24 cellular contexts compared by ENCODE assay signal in genomic region chr7:7054252-7054830, GRCh38.
A peak's percentile ranks its signal among the peaks of the same experiment; 100 is the strongest.
DNase-seq lines count a peak whose midpoint lies in the region; ATAC-seq, FAIRE-seq and TF ChIP-seq lines count a peak whose summit lies in the region.
"Had no signal": no experiment of that assay in that cellular context is flagged by ENCODE, and none has a peak within 500 bp of the region (broad histone marks: within the 10 kb centered on the region; RNA-seq: fewer than 3 reads in every experiment).

No MANE protein-coding gene starts in this region.

- no peak for TF ChIP-seq EP300 in K562 (IDR thresholded peaks at IDR 0.05; ENCODE audit: low read length)

- H3K4me1 ChIP-seq in K562 (replicated peaks in 1 of 2; ENCODE audit: control insufficient read depth in 2 of 2, insufficient read depth in 2 of 2, low read length in 2 of 2) = peaks cover 0 to 5% of the 10 kb centered on the region in 2 experiments; a peak in 2 of 5 replicates
- no peaks in the 10 kb centered on the region for H3K4me1 ChIP-seq in keratinocyte (ENCODE audit: control insufficient read depth, extremely low read depth, insufficient read depth, low read length)

- dilution Hi-C loops in keratinocyte (cut with MboI; ENCODE audit: extremely low pct_ligation_motif_present, low sequenced_read_pairs) = no loop called here

- no peaks in the 10 kb centered on the region for H3K36me3 Mint-ChIP-seq in activated naive CD8-positive, alpha-beta T cell treated with anti-CD3 and anti-CD28 coated beads for 36 hours
- H3K36me3 Mint-ChIP-seq: CD14-positive monocyte had no signal

- H3K36me3 ChIP-seq in K562 (ENCODE audit: control insufficient read depth, insufficient read depth, low read length) (no peaks in the 10 kb centered on the region), keratinocyte (ENCODE audit: control insufficient read depth in 2 of 2, extremely low read depth in 1 of 2, insufficient read depth in 2 of 2, low read length in 2 of 2) (no peaks in the 10 kb centered on the region)

- no peaks in the 10 kb centered on the region for H3K4me1 Mint-ChIP-seq in activated naive CD8-positive, alpha-beta T cell treated with anti-CD3 and anti-CD28 coated beads for 36 hours

- H3K27me3 ChIP-seq in K562 (ENCODE audit: control insufficient read depth in 2 of 2, insufficient read depth in 2 of 2, low read length in 2 of 2) (no peaks in the 10 kb centered on the region), keratinocyte (ENCODE audit: control insufficient read depth, extremely low read depth, insufficient read depth, low read length) (no peaks in the 10 kb centered on the region)

- H2AFZ ChIP-seq in K562 (ENCODE audit: low read depth, low read length) = peak overlapping the region; percentile 5; the same call in 1 of the 2 replicates
- H2AFZ ChIP-seq in keratinocyte (ENCODE audit: control insufficient read depth, low read length) = peak overlapping the region; percentile 27
- H2AFZ ChIP-seq: GM23248 had no signal

- intact Hi-C loops in K562 (cut with micrococcal nuclease) = no loop called here

- H3K27ac ChIP-seq in K562 (ENCODE audit: extremely low read depth, low read depth, low read length) = no peak overlapping the region
- no peak overlapping the region for H3K27ac ChIP-seq in keratinocyte (ENCODE audit: control insufficient read depth, insufficient read depth, low read length)
- H3K27ac ChIP-seq: GM23248 had no signal

- DNase-seq in EH (ENCODE audit: low read depth) (peak; percentile 2), HT1080 (ENCODE audit: low read depth) (peak; percentile 31), K562 (ENCODE audit: extremely low read depth in 1 of 4, low spot score in 3 of 4) (no peak), keratinocyte (ENCODE audit: low read depth, low spot score) (no peak), RPMI8226 (no peak), Ammon's horn (ENCODE audit: low spot score) (no peak)
- no peak for DNase-seq in activated naive CD8-positive, alpha-beta T cell treated with anti-CD3 and anti-CD28 coated beads for 36 hours
- DNase-seq: EL, GM23248, KBM-7, NCI-H1105 treated with DMSO at 0.1 percent for 48 hours, NCI-H1694, NCI-H2081, NCI-H2171 treated with DMSO at 0.1 percent for 48 hours, NCI-H446, NCI-H526, OCI-M1, SHP77 had no signal

- ATAC-seq in K562 = no peak
- ATAC-seq in GM18907 (IDR thresholded peaks at IDR 0.05; ENCODE audit: unreplicated experiment) = no peak
- ATAC-seq: HCT116, HepG2 had no signal

- H3K4me3 Mint-ChIP-seq in activated naive CD8-positive, alpha-beta T cell treated with anti-CD3 and anti-CD28 coated beads for 36 hours = no peak overlapping the region
- H3K4me3 Mint-ChIP-seq: B cell; CD14-positive monocyte; T-helper 1 cell treated with Interleukin-12 subunit alpha and Interleukin-12 subunit beta and Interleukin-4 antibody, amounts not matched to agents 30 μg/mL and 1 μg/mL, for 36 hours had no signal

- H3K4me2 ChIP-seq in K562 (ENCODE audit: insufficient read depth, low read length) (no peak overlapping the region), keratinocyte (ENCODE audit: control insufficient read depth, extremely low read depth, insufficient read depth, low read depth, low read length) (no peak overlapping the region)

- no peak for TF ChIP-seq RAD21 in K562 (CRISPR knock-in tag; conservative IDR thresholded peaks at IDR 0.05 in 1 of 2, IDR thresholded peaks at IDR 0.05 in 1 of 2)

- TF ChIP-seq POLR2A in K562 (conservative IDR thresholded peaks at IDR 0.05) = no peak

- no TSS peak for BruUV-seq in K562 (replicated peaks; lab: Mats Ljungman, UMichigan)

- in situ Hi-C loops in K562 (cut with MboI) = no loop called here

- H4K20me1 ChIP-seq in K562 (replicated peaks; ENCODE audit: control insufficient read depth, insufficient read depth, low read length) (no peaks in the 10 kb centered on the region), keratinocyte (ENCODE audit: control insufficient read depth, extremely low read depth, insufficient read depth, low read length) (no peaks in the 10 kb centered on the region)

- no peaks in the 10 kb centered on the region for H3K79me2 ChIP-seq in K562 (ENCODE audit: control insufficient read depth, insufficient read depth, low read length)
- no peaks in the 10 kb centered on the region for H3K79me2 ChIP-seq in keratinocyte (ENCODE audit: control insufficient read depth, insufficient read depth, low read length)

- H3K9me3 ChIP-seq in K562 (replicated peaks; ENCODE audit: control insufficient read depth, insufficient read depth, low read depth, low read length) = peaks cover 2% of the 10 kb centered on the region; the same call in 1 of the 2 replicates
- no peaks in the 10 kb centered on the region for H3K9me3 ChIP-seq in keratinocyte (ENCODE audit: control insufficient read depth, low read depth, low read length)

- WGBS in K562 (ENCODE audit: insufficient coverage, low coverage, missing lambda C conversion rate) = 27% methylated on average over 8 of the region's 8 CpGs

- H3K9me1 ChIP-seq in K562 (ENCODE audit: control insufficient read depth, insufficient read depth, low read length) (no peaks in the 10 kb centered on the region), keratinocyte (ENCODE audit: control insufficient read depth, extremely low read depth, insufficient read depth, low read length) (no peaks in the 10 kb centered on the region)

- H3K9ac ChIP-seq in K562 (ENCODE audit: insufficient read depth in 1 of 2, low read depth in 2 of 2, low read length in 2 of 2) (no peak overlapping the region), keratinocyte (ENCODE audit: control insufficient read depth, extremely low read depth, insufficient read depth, low read length) (no peak overlapping the region)
- H3K9ac ChIP-seq: GM23248 had no signal

- no peaks in the 10 kb centered on the region for H3K27me3 Mint-ChIP-seq in activated naive CD8-positive, alpha-beta T cell treated with anti-CD3 and anti-CD28 coated beads for 36 hours

- no peak overlapping the region for H3K27ac Mint-ChIP-seq in activated naive CD8-positive, alpha-beta T cell treated with anti-CD3 and anti-CD28 coated beads for 36 hours
- H3K27ac Mint-ChIP-seq: B cell; T-helper 1 cell treated with Interleukin-12 subunit alpha and Interleukin-12 subunit beta and Interleukin-4 antibody, amounts not matched to agents 30 μg/mL and 1 μg/mL, for 36 hours had no signal

- no peak for FAIRE-seq in K562 (lab: Jason Lieb, UNC)
- FAIRE-seq in keratinocyte (lab: Jason Lieb, UNC) = no peak
- FAIRE-seq: HepG2 had no signal

- H3K9me3 Mint-ChIP-seq in activated naive CD8-positive, alpha-beta T cell treated with anti-CD3 and anti-CD28 coated beads for 36 hours = peaks cover 2% of the 10 kb centered on the region
- H3K9me3 Mint-ChIP-seq: T-helper 1 cell treated with Interleukin-12 subunit alpha and Interleukin-12 subunit beta and Interleukin-4 antibody, amounts not matched to agents 30 μg/mL and 1 μg/mL, for 36 hours had no signal

- POLR2A ChIA-PET in K562 (lab: Yijun Ruan, JAX) = no interaction called here

- CTCF ChIA-PET in K562 (lab: Yijun Ruan, JAX; ENCODE audit: low intra/inter-chr PET ratio) = no interaction called here

- no peak overlapping the region for H3K4me3 ChIP-seq in K562
- H3K4me3 ChIP-seq in keratinocyte (ENCODE audit: control insufficient read depth in 2 of 3, extremely low read depth in 1 of 3, insufficient read depth in 2 of 3, low read depth in 1 of 3, low read length in 3 of 3) = no peak overlapping the region
- H3K4me3 ChIP-seq: GM23248 had no signal

- TF ChIP-seq CTCF in K562 (IDR thresholded peaks at IDR 0.05 in 2 of 3, conservative IDR thresholded peaks at IDR 0.05 in 1 of 3; ENCODE audit: insufficient read depth in 2 of 3, low read depth in 1 of 3, low read length in 3 of 3) (no peak), keratinocyte (optimal IDR thresholded peaks at IDR 0.05 in 1 of 3, IDR thresholded peaks at IDR 0.05 in 1 of 3, conservative IDR thresholded peaks at IDR 0.05 in 1 of 3; ENCODE audit: extremely low read depth in 1 of 3, insufficient read depth in 2 of 3, low read length in 3 of 3) (no peak)

TF ChIP-seq in K562, 482 proteins besides CTCF, POLR2A, EP300 and RAD21 (continues in another document):
- TF ChIP-seq CREM (IDR thresholded peaks at IDR 0.05; ENCODE audit: low read depth) = no peak

Comparison
In these comparisons a context has a peak if more than half of its experiments do, and no peak if none do; other contexts are left out.
1. DNase-seq: peak in EH (single experiment) and HT1080 (single experiment); none in K562 (0 of 4), keratinocyte (single experiment), RPMI8226 (single experiment), Ammon's horn (single experiment) and activated naive CD8-positive, alpha-beta T cell treated with anti-CD3 and anti-CD28 coated beads for 36 hours (single experiment).